1 cellular context compared by ENCODE assay signal in genomic region chr7:23470290-23471089, GRCh38.
TF ChIP-seq lines count a peak whose summit lies in the region.

IGF2BP3 (minus strand) TSS chr7:23470491; CDS start chr7:23470110, 381 bp downstream.

TF ChIP-seq in WTC11, 78 proteins besides CTCF, POLR2A, EP300 and RAD21 (continued from another document):
- TF ChIP-seq, protein P1, sequence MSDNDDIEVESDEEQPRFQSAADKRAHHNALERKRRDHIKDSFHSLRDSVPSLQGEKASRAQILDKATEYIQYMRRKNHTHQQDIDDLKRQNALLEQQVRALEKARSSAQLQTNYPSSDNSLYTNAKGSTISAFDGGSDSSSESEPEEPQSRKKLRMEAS (CRISPR knock-in tag; IDR thresholded peaks at IDR 0.05): peak; percentile 56; the same call in 1 of the 2 replicates
- TF ChIP-seq USF2 (CRISPR knock-in tag; IDR thresholded peaks at IDR 0.05) (peak; percentile 82), NR2C2 (CRISPR knock-in tag; IDR thresholded peaks at IDR 0.05) (no peak), ETV6 (CRISPR knock-in tag; IDR thresholded peaks at IDR 0.05) (peak; percentile 55; the same call in 1 of the 2 replicates), ZNF416 (CRISPR knock-in tag; IDR thresholded peaks at IDR 0.05) (no peak), TEAD4 (CRISPR knock-in tag; IDR thresholded peaks at IDR 0.05) (no peak), ZNF671 (CRISPR knock-in tag; IDR thresholded peaks at IDR 0.05) (no peak), GTF2I (CRISPR knock-in tag; conservative IDR thresholded peaks at IDR 0.05) (no peak), EMX1 (CRISPR knock-in tag; IDR thresholded peaks at IDR 0.05) (no peak), FOXK1 (CRISPR knock-in tag; IDR thresholded peaks at IDR 0.05) (no peak; the same call in 1 of the 2 replicates), ATF1 (CRISPR knock-in tag; IDR thresholded peaks at IDR 0.05) (no peak), CBFB (CRISPR knock-in tag; IDR thresholded peaks at IDR 0.05; ENCODE audit: low read depth) (no peak), TP53 (CRISPR knock-in tag; IDR thresholded peaks at IDR 0.05) (no peak; the same call in 1 of the 2 replicates), NR3C1 (CRISPR knock-in tag; conservative IDR thresholded peaks at IDR 0.05; ENCODE audit: low read depth) (no peak), JUN (CRISPR knock-in tag; IDR thresholded peaks at IDR 0.05) (no peak), ZSCAN18 (CRISPR knock-in tag; IDR thresholded peaks at IDR 0.05) (no peak), USF1 (CRISPR knock-in tag; IDR thresholded peaks at IDR 0.05) (peak; percentile 88), SOX15 (CRISPR knock-in tag; IDR thresholded peaks at IDR 0.05) (no peak), GRHL2 (CRISPR knock-in tag; IDR thresholded peaks at IDR 0.05; ENCODE audit: insufficient replicate concordance, severe bottlenecking) (no peak), CREB1 (CRISPR knock-in tag; IDR thresholded peaks at IDR 0.05) (no peak), ARID4B (CRISPR knock-in tag; IDR thresholded peaks at IDR 0.05; ENCODE audit: borderline replicate concordance) (peak; percentile 25; the same call in 1 of the 2 replicates), ZNF396 (CRISPR knock-in tag; IDR thresholded peaks at IDR 0.05; ENCODE audit: borderline replicate concordance) (no peak), MYBL2 (CRISPR knock-in tag; IDR thresholded peaks at IDR 0.05) (peak; percentile 76; the same call in 1 of the 2 replicates), CDX4 (CRISPR knock-in tag; IDR thresholded peaks at IDR 0.05; ENCODE audit: borderline replicate concordance) (no peak), ELF4 (CRISPR knock-in tag; IDR thresholded peaks at IDR 0.05; ENCODE audit: low read depth) (no peak)
- TF ChIP-seq, protein P2, sequence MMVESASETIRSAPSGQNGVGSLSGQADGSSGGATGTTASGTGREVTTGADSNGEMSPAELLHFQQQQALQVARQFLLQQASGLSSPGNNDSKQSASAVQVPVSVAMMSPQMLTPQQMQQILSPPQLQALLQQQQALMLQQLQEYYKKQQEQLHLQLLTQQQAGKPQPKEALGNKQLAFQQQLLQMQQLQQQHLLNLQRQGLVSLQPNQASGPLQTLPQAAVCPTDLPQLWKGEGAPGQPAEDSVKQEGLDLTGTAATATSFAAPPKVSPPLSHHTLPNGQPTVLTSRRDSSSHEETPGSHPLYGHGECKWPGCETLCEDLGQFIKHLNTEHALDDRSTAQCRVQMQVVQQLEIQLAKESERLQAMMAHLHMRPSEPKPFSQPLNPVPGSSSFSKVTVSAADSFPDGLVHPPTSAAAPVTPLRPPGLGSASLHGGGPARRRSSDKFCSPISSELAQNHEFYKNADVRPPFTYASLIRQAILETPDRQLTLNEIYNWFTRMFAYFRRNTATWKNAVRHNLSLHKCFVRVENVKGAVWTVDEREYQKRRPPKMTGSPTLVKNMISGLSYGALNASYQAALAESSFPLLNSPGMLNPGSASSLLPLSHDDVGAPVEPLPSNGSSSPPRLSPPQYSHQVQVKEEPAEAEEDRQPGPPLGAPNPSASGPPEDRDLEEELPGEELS (CRISPR knock-in tag; IDR thresholded peaks at IDR 0.05): no peak
- TF ChIP-seq, protein P3, sequence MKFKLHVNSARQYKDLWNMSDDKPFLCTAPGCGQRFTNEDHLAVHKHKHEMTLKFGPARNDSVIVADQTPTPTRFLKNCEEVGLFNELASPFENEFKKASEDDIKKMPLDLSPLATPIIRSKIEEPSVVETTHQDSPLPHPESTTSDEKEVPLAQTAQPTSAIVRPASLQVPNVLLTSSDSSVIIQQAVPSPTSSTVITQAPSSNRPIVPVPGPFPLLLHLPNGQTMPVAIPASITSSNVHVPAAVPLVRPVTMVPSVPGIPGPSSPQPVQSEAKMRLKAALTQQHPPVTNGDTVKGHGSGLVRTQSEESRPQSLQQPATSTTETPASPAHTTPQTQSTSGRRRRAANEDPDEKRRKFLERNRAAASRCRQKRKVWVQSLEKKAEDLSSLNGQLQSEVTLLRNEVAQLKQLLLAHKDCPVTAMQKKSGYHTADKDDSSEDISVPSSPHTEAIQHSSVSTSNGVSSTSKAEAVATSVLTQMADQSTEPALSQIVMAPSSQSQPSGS (CRISPR knock-in tag; IDR thresholded peaks at IDR 0.05; ENCODE audit: borderline replicate concordance, low read depth): no peak
- TF ChIP-seq, protein P4, sequence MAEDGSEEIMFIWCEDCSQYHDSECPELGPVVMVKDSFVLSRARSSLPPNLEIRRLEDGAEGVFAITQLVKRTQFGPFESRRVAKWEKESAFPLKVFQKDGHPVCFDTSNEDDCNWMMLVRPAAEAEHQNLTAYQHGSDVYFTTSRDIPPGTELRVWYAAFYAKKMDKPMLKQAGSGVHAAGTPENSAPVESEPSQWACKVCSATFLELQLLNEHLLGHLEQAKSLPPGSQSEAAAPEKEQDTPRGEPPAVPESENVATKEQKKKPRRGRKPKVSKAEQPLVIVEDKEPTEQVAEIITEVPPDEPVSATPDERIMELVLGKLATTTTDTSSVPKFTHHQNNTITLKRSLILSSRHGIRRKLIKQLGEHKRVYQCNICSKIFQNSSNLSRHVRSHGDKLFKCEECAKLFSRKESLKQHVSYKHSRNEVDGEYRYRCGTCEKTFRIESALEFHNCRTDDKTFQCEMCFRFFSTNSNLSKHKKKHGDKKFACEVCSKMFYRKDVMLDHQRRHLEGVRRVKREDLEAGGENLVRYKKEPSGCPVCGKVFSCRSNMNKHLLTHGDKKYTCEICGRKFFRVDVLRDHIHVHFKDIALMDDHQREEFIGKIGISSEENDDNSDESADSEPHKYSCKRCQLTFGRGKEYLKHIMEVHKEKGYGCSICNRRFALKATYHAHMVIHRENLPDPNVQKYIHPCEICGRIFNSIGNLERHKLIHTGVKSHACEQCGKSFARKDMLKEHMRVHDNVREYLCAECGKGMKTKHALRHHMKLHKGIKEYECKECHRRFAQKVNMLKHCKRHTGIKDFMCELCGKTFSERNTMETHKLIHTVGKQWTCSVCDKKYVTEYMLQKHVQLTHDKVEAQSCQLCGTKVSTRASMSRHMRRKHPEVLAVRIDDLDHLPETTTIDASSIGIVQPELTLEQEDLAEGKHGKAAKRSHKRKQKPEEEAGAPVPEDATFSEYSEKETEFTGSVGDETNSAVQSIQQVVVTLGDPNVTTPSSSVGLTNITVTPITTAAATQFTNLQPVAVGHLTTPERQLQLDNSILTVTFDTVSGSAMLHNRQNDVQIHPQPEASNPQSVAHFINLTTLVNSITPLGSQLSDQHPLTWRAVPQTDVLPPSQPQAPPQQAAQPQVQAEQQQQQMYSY (CRISPR knock-in tag; IDR thresholded peaks at IDR 0.05): peak; percentile 83
- TF ChIP-seq, protein P5, sequence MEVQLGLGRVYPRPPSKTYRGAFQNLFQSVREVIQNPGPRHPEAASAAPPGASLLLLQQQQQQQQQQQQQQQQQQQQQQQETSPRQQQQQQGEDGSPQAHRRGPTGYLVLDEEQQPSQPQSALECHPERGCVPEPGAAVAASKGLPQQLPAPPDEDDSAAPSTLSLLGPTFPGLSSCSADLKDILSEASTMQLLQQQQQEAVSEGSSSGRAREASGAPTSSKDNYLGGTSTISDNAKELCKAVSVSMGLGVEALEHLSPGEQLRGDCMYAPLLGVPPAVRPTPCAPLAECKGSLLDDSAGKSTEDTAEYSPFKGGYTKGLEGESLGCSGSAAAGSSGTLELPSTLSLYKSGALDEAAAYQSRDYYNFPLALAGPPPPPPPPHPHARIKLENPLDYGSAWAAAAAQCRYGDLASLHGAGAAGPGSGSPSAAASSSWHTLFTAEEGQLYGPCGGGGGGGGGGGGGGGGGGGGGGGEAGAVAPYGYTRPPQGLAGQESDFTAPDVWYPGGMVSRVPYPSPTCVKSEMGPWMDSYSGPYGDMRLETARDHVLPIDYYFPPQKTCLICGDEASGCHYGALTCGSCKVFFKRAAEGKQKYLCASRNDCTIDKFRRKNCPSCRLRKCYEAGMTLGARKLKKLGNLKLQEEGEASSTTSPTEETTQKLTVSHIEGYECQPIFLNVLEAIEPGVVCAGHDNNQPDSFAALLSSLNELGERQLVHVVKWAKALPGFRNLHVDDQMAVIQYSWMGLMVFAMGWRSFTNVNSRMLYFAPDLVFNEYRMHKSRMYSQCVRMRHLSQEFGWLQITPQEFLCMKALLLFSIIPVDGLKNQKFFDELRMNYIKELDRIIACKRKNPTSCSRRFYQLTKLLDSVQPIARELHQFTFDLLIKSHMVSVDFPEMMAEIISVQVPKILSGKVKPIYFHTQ (CRISPR knock-in tag; IDR thresholded peaks at IDR 0.05): peak; percentile 18; the same call in 1 of the 2 replicates
- TF ChIP-seq, protein P6, sequence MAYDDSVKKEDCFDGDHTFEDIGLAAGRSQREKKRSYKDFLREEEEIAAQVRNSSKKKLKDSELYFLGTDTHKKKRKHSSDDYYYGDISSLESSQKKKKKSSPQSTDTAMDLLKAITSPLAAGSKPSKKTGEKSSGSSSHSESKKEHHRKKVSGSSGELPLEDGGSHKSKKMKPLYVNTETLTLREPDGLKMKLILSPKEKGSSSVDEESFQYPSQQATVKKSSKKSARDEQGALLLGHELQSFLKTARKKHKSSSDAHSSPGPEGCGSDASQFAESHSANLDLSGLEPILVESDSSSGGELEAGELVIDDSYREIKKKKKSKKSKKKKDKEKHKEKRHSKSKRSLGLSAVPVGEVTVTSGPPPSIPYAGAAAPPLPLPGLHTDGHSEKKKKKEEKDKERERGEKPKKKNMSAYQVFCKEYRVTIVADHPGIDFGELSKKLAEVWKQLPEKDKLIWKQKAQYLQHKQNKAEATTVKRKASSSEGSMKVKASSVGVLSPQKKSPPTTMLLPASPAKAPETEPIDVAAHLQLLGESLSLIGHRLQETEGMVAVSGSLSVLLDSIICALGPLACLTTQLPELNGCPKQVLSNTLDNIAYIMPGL (CRISPR knock-in tag; IDR thresholded peaks at IDR 0.05): no peak
